ENCODE assay signal across 19 cellular contexts in the genomic region with DNA sequence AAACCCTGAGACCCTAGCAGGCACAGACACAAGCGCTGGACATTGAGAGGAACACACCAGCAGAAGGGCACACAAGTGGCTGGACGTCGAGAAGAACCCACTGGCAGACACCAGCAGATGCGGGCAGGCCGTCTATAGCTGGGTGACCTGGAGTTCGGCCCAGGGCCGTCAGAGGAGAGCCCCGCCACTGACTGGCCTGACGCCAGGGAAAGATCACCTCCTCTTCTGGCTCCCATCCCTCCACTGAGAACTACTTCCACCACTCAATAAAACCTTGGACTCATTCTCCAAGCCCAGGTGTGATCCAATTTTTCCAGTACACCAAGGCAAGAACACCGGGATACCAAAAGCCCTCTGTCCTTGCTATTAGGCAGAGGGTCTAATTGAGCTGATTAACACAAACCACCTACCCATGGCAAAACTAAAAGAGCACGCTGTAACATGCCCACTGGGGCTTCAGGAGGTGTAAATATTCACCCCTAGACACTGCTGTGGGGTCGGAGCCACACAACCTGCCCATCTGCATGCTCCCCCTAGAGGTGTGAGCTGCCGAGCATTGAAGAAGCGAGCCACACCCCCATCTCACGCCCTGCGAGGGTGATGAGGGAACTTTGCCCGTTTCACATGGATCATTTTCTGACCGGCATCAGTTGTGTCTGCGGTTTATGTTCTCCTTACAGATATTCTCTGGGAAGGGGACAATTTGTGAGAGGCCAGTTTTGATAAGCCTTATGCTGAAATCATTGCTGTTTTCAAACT.
DNase-seq lines count a peak whose midpoint lies in the region; ATAC-seq, FAIRE-seq and TF ChIP-seq lines count a peak whose summit lies in the region.
"Had no signal": no experiment of that assay in that cellular context is flagged by ENCODE, and none has a peak within 500 bp of the region (broad histone marks: within the 10 kb centered on the region; RNA-seq: fewer than 3 reads in every experiment).

No MANE protein-coding gene starts in this region.

- no peak overlapping the region for H3K9ac ChIP-seq in OCI-LY1 (ENCODE audit: low read length)
- H3K9ac ChIP-seq: KMS-11 had no signal

- H3F3A ChIP-seq in OCI-LY1 (ENCODE audit: insufficient read depth, low read length): no peaks in the 10 kb centered on the region

- peak in 3 of 4 donors; percentile 39 to 75 (median 60) for ATAC-seq in pancreas
- ATAC-seq: CD8-positive, alpha-beta T cell; heart left ventricle; stimulated activated effector memory CD8-positive, alpha-beta T cell treated with anti-CD3 and anti-CD28 coated beads, Interleukin-12 subunit alpha, Interleukin-12 subunit beta, amount 100 ng/mL, for 72 hours had no signal

- H3K36me3 ChIP-seq in OCI-LY1 (ENCODE audit: insufficient read depth, low read length) (no peaks in the 10 kb centered on the region), pancreas (no peaks in the 10 kb centered on the region), transverse colon (no peaks in the 10 kb centered on the region)
- H3K36me3 ChIP-seq: heart left ventricle had no signal

- H3K9me2 ChIP-seq in OCI-LY1 (ENCODE audit: low read depth, low read length): no peaks in the 10 kb centered on the region

- FAIRE-seq in pancreas (lab: Jason Lieb, UNC): no peak

- no peak overlapping the region for H3K4me2 ChIP-seq in OCI-LY1 (ENCODE audit: low read length)
- H3K4me2 ChIP-seq: KMS-11 had no signal

- H3K4me3 ChIP-seq in OCI-LY1 (ENCODE audit: low read depth, low read length, poor library complexity, severe bottlenecking) (no peak overlapping the region), pancreas (no peak overlapping the region), transverse colon (no peak overlapping the region)
- H3K4me3 ChIP-seq: heart left ventricle had no signal

- H3K27ac ChIP-seq in OCI-LY1 (ENCODE audit: low read depth, low read length, poor library complexity, severe bottlenecking): no peak overlapping the region
- H3K27ac ChIP-seq in pancreas: no peak overlapping the region
- no peak overlapping the region for H3K27ac ChIP-seq in transverse colon
- H3K27ac ChIP-seq: heart left ventricle, KMS-11 had no signal

- no peaks in the 10 kb centered on the region for H3K79me2 ChIP-seq in OCI-LY1 (ENCODE audit: insufficient read depth, low read length)

- H3K27me3 ChIP-seq in OCI-LY1 (ENCODE audit: insufficient read depth, low read length): no peaks in the 10 kb centered on the region
- peaks cover 0 to 3% (median 0%) of the 10 kb centered on the region in 4 donors for H3K27me3 ChIP-seq in pancreas
- H3K27me3 ChIP-seq in transverse colon: no peaks in the 10 kb centered on the region
- H3K27me3 ChIP-seq: heart left ventricle had no signal

- TF ChIP-seq CTCF in OCI-LY1 (IDR thresholded peaks at IDR 0.05; ENCODE audit: low read length) (peak; percentile 32; the same call in 1 of the 2 replicates), pancreas (IDR thresholded peaks at IDR 0.05) (no peak), transverse colon (IDR thresholded peaks at IDR 0.05) (no peak)

- 31 to 34% methylated on average over 17 to 19 of the region's 19 CpGs for WGBS in pancreas, 2 donors
- WGBS in transverse colon (ENCODE audit: low coverage in 1 of 2), 2 donors: 83% methylated on average over 19 of the region's 19 CpGs; no CpG with 5 or more reads in 1 of the 2 donors

- H3K9me3 ChIP-seq in OCI-LY1 (ENCODE audit: low read length): no peaks in the 10 kb centered on the region
- no peaks in the 10 kb centered on the region for H3K9me3 ChIP-seq in pancreas
- no peaks in the 10 kb centered on the region for H3K9me3 ChIP-seq in transverse colon

- DNase-seq in DMS 273 (lab: John Stamatoyannopoulos, UW; ENCODE audit: unreplicated experiment) (peak; percentile 75), DMS 273 treated with DMSO at 0.1 percent for 48 hours (lab: John Stamatoyannopoulos, UW) (no peak), erythroblast (lab: John Stamatoyannopoulos, UW) (peak; percentile 27 to 28), pancreas (peak in 5 of 6 donors; percentile 26 to 65 (median 55)), AG20443 (ENCODE audit: low spot score) (no peak), ACHN (no peak), transverse colon (no peak)
- DNase-seq: 8988T; activated T-cell treated with anti-CD3 and anti-CD28 coated beads, Interleukin-2, amount 50 U/mL, for 48 hours; CD8-positive, alpha-beta T cell; heart left ventricle; naive B cell; NCI-H1694 treated with DMSO at 0.1 percent for 48 hours; NCI-H524 treated with DMSO at 0.1 percent for 48 hours; SHP77; stimulated activated CD4-positive, alpha-beta T cell treated with anti-CD3 and anti-CD28 coated beads, Interleukin-4, amount 100 ng/mL, for 4 hours had no signal

- no peak overlapping the region for H2AFZ ChIP-seq in OCI-LY1 (ENCODE audit: low read length)

- no peak for TF ChIP-seq EP300 in transverse colon (IDR thresholded peaks at IDR 0.05; ENCODE audit: low read depth)

- in situ Hi-C loops in ACHN (cut with HindIII; ENCODE audit: low pct_ligation_motif_present, low pct_unique_long_range_greater_than_20kb, low sequenced_read_pairs): no loop called here
- in situ Hi-C loops in transverse colon (cut with MboI; ENCODE audit: low pct_ligation_motif_present in 1 of 4, low pct_unique_long_range_greater_than_20kb in 1 of 4, low sequenced_read_pairs in 3 of 4): no loop called here

- no peaks in the 10 kb centered on the region for H4K20me1 ChIP-seq in OCI-LY1 (ENCODE audit: insufficient read depth, low read length)

- TF ChIP-seq POLR2A in erythroblast (IDR thresholded peaks at IDR 0.05; ENCODE audit: low read length): no peak
- TF ChIP-seq POLR2A in transverse colon (IDR thresholded peaks at IDR 0.05): no peak

- H3K4me1 ChIP-seq in OCI-LY1 (ENCODE audit: insufficient read depth, low read length, severe bottlenecking) (no peaks in the 10 kb centered on the region), pancreas (no peaks in the 10 kb centered on the region), transverse colon (no peaks in the 10 kb centered on the region)

- intact Hi-C loops in pancreas (cut with DNase I): no loop called here
- intact Hi-C loops in transverse colon (cut with DNase I; ENCODE audit: low total_unique reads): no loop called here

Comparison
In these comparisons a context has a peak if more than half of its experiments do, and no peak if none do; other contexts are left out.
1. DNase-seq: peak in DMS 273 (single experiment), erythroblast (2 of 2) and pancreas (5 of 6); none in DMS 273 treated with DMSO at 0.1 percent for 48 hours (single experiment), AG20443 (single experiment), ACHN (single experiment) and transverse colon (single experiment).